12 cellular contexts compared by ENCODE assay signal in the genomic region with DNA sequence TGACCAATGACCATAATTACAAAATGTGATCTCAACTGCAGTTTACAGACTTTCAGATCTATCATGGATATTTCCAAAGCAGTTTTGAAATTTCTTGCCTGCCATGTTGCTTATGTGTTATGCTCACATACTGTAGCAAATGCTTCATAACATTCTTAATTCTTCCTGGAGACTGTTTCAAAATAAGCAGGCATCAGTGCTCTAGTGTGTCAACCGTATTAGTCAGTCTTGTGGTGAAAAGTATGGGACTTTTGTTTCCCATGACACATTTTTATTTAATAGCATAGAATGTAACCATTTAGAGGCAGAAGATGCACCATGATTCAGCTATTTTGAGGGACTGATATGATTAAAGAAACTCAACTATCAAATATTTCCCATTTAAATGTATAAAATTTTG. TPM values are rescaled to one million over a fixed set of nuclear protein-coding genes. Genes with fewer than 3 reads are reported as not detected.
A peak's percentile ranks its signal among the peaks of the same experiment; 100 is the strongest.
DNase-seq lines count a peak whose midpoint lies in the region; ATAC-seq, FAIRE-seq and TF ChIP-seq lines count a peak whose summit lies in the region.
"Had no signal": no experiment of that assay in that cellular context is flagged by ENCODE, and none has a peak within 500 bp of the region (broad histone marks: within the 10 kb centered on the region; RNA-seq: fewer than 3 reads in every experiment).

No MANE protein-coding gene starts in this region.

- H3K4me1 ChIP-seq in HCT116 (ENCODE audit: control insufficient read depth in 1 of 2, insufficient read depth in 2 of 2, low read length in 2 of 2) (peaks cover 4 to 41% of the 10 kb centered on the region in 2 experiments), astrocyte (ENCODE audit: insufficient read depth, low read length) (peaks cover 11% of the 10 kb centered on the region), esophagus muscularis mucosa (peaks cover 0 to 12% (median 11%) of the 10 kb centered on the region in 4 donors)

- no peak for TF ChIP-seq EP300 in esophagus muscularis mucosa (IDR thresholded peaks at IDR 0.05)

- H3K4me1 Mint-ChIP-seq in astrocyte (ENCODE audit: low read depth, unreplicated experiment): peaks cover 12% of the 10 kb centered on the region

- no peaks in the 10 kb centered on the region for H3K36me3 Mint-ChIP-seq in astrocyte (ENCODE audit: low read depth, unreplicated experiment)

- peak overlapping the region; percentile 75 for H3K27ac Mint-ChIP-seq in astrocyte (ENCODE audit: unreplicated experiment)
- H3K27ac Mint-ChIP-seq: CD4-positive, alpha-beta T cell had no signal

- DNase-seq in AG04449 (ENCODE audit: low read depth, low spot score) (peak; percentile 89), HCT116 (ENCODE audit: low read depth, low spot score) (no peak), astrocyte (ENCODE audit: low read depth) (peak; percentile 91), iris pigment epithelial cell (ENCODE audit: low read depth) (peak; percentile 94), esophagus muscularis mucosa (ENCODE audit: extremely low spot score) (no peak)
- DNase-seq: activated effector memory CD4-positive, alpha-beta T cell treated with anti-CD3 and anti-CD28 coated beads, Interleukin-2, amount 50 U/mL, for 16 hours; CD4-positive, alpha-beta T cell; MV-4-11; NCI-H82 had no signal

- POLR2A ChIA-PET in AG04449 (lab: Yijun Ruan, JAX) (no interaction called here), HCT116 (lab: Charles Lee) (no interaction called here)

- H3K4me3 ChIP-seq in AG04449 (ENCODE audit: low read depth, low read length) (no peak overlapping the region), HCT116 (replicated peaks in 1 of 2; ENCODE audit: low read depth in 1 of 2, low read length in 2 of 2) (no peak overlapping the region), astrocyte (ENCODE audit: insufficient read depth, low read depth, low read length) (no peak overlapping the region), esophagus muscularis mucosa (no peak overlapping the region)

- H3K4me2 ChIP-seq in HCT116 (ENCODE audit: low read length) (peak overlapping the region; percentile 95), astrocyte (ENCODE audit: low read length) (peak overlapping the region; percentile 95)

- H3K79me2 ChIP-seq in HCT116 (ENCODE audit: insufficient read depth, low read length): peaks cover 14% of the 10 kb centered on the region; the same call in 1 of the 2 replicates
- H3K79me2 ChIP-seq in astrocyte (ENCODE audit: insufficient read depth, low read length): peaks cover 3% of the 10 kb centered on the region

- ATAC-seq in HCT116 (no peak), HG03469 (IDR thresholded peaks at IDR 0.05; ENCODE audit: unreplicated experiment) (no peak), HG03135 (IDR thresholded peaks at IDR 0.05; ENCODE audit: unreplicated experiment) (no peak), HG02763 (IDR thresholded peaks at IDR 0.05; ENCODE audit: unreplicated experiment) (no peak)

- H3K9me2 ChIP-seq in HCT116 (ENCODE audit: insufficient read depth): no peaks in the 10 kb centered on the region

- H4K20me1 ChIP-seq in HCT116 (ENCODE audit: insufficient read depth): no peaks in the 10 kb centered on the region
- no peaks in the 10 kb centered on the region for H4K20me1 ChIP-seq in astrocyte (ENCODE audit: insufficient read depth, low read length)

- WGBS in esophagus muscularis mucosa: 59% methylated on average over 1 of the region's 1 CpG

- H3K27ac ChIP-seq in HCT116 (ENCODE audit: low read depth, low read length) (no peak overlapping the region), astrocyte (ENCODE audit: low read depth, low read length) (peak overlapping the region; percentile 88), esophagus muscularis mucosa (replicated peaks in 1 of 4) (no peak overlapping the region)

- H3K9me3 Mint-ChIP-seq in astrocyte (ENCODE audit: unreplicated experiment): no peaks in the 10 kb centered on the region
- H3K9me3 Mint-ChIP-seq: CD4-positive, alpha-beta T cell had no signal

- no peaks in the 10 kb centered on the region for H3K9me3 ChIP-seq in HCT116 (ENCODE audit: control insufficient read depth in 1 of 2, insufficient read depth in 1 of 2, low read depth in 1 of 2, low read length in 2 of 2)
- H3K9me3 ChIP-seq in astrocyte (ENCODE audit: insufficient read depth, low read depth, low read length): no peaks in the 10 kb centered on the region
- H3K9me3 ChIP-seq in esophagus muscularis mucosa: no peaks in the 10 kb centered on the region

- TF ChIP-seq RAD21 in HCT116 (IDR thresholded peaks at IDR 0.05; ENCODE audit: low read depth): no peak

- no peak overlapping the region for H2AFZ ChIP-seq in HCT116 (ENCODE audit: low read depth, low read length, poor library complexity, severe bottlenecking)
- no peak overlapping the region for H2AFZ ChIP-seq in astrocyte (ENCODE audit: low read depth, low read length)

- no peaks in the 10 kb centered on the region for H3K36me3 ChIP-seq in HCT116 (ENCODE audit: control insufficient read depth in 1 of 2, insufficient read depth in 2 of 2, low read length in 2 of 2)
- H3K36me3 ChIP-seq in astrocyte (ENCODE audit: insufficient read depth, low read length): no peaks in the 10 kb centered on the region
- no peaks in the 10 kb centered on the region for H3K36me3 ChIP-seq in esophagus muscularis mucosa

- TF ChIP-seq POLR2A in HCT116 (IDR thresholded peaks at IDR 0.05; ENCODE audit: borderline replicate concordance, extremely low read depth, insufficient read depth, insufficient read length): no peak
- TF ChIP-seq POLR2A in esophagus muscularis mucosa (IDR thresholded peaks at IDR 0.05; ENCODE audit: low read depth): no peak

- H3K4me3 Mint-ChIP-seq in astrocyte (ENCODE audit: unreplicated experiment): peak overlapping the region; percentile 84
- H3K4me3 Mint-ChIP-seq: CD4-positive, alpha-beta T cell had no signal

- H3K27me3 ChIP-seq in HCT116 (ENCODE audit: insufficient read depth, low read length) (no peaks in the 10 kb centered on the region), astrocyte (ENCODE audit: insufficient read depth, low read length) (no peaks in the 10 kb centered on the region), esophagus muscularis mucosa (peaks cover 0 to 37% (median 12%) of the 10 kb centered on the region in 4 donors)

- H3K9ac ChIP-seq in HCT116 (ENCODE audit: low read length) (0 out of 2 replicates have a peak overlapping the region, but pooled peaks have one; percentile 76), astrocyte (ENCODE audit: low read length) (peak overlapping the region; percentile 93)

- peak; percentile 98 for FAIRE-seq in astrocyte (lab: Jason Lieb, UNC)

- CTCF ChIA-PET in AG04449 (lab: Yijun Ruan, JAX) (interaction anchor here (1.2 to 1.6 kb wide), 3 partner anchors 13 to 33 kb away, joined by 3 to 5 read pairs (median 5); no protein-coding TSS in a partner anchor), HCT116 (lab: Charles Lee) (interaction anchor here (0.8 kb wide), 1 partner anchor 225 kb away, joined by 3 read pairs; a partner anchor contains a TSS)

- H3K27me3 Mint-ChIP-seq in astrocyte (ENCODE audit: low read depth, unreplicated experiment): no peaks in the 10 kb centered on the region

- BruUV-seq in HCT116 (replicated peaks; lab: Mats Ljungman, UMichigan): no TSS peak

- TF ChIP-seq CTCF in AG04449 (IDR thresholded peaks at IDR 0.05; ENCODE audit: insufficient read depth, low read length, missing control alignments) (no peak), HCT116 (IDR thresholded peaks at IDR 0.05 in 2 of 3, conservative IDR thresholded peaks at IDR 0.05 in 1 of 3; ENCODE audit: borderline replicate concordance in 1 of 3, insufficient read depth in 1 of 3, low read depth in 2 of 3, low read length in 2 of 3) (no peak), astrocyte (IDR thresholded peaks at IDR 0.05; ENCODE audit: insufficient read depth, low read depth, low read length) (no peak), esophagus muscularis mucosa (IDR thresholded peaks at IDR 0.05) (no peak)

- RAD21 ChIA-PET in HCT116 (lab: Charles Lee; ENCODE audit: low non-redundant PET in 1 of 2, low total read pairs in 2 of 2, uncharacterized antibody in 2 of 2, unreplicated experiment in 2 of 2): no interaction called here

- intact Hi-C loops in HCT116 (cut with micrococcal nuclease): no loop called here
- intact Hi-C loops in esophagus muscularis mucosa (cut with DNase I): no loop called here

TF ChIP-seq in HCT116, 20 proteins besides CTCF, POLR2A, EP300 and RAD21 (continues in another document):
- TF ChIP-seq ZNF274 (IDR thresholded peaks at IDR 0.05; ENCODE audit: low read depth, low read length): no peak
- no peak for TF ChIP-seq SP1 (IDR thresholded peaks at IDR 0.05; ENCODE audit: low read depth)
- TF ChIP-seq EGR1 (IDR thresholded peaks at IDR 0.05; ENCODE audit: low read depth): no peak
- TF ChIP-seq SIN3A (IDR thresholded peaks at IDR 0.05; ENCODE audit: low read depth): no peak
- TF ChIP-seq FOSL1 (IDR thresholded peaks at IDR 0.05; ENCODE audit: low read depth): no peak
- no peak for TF ChIP-seq SRF (IDR thresholded peaks at IDR 0.05; ENCODE audit: low read depth)
- TF ChIP-seq, protein P1, sequence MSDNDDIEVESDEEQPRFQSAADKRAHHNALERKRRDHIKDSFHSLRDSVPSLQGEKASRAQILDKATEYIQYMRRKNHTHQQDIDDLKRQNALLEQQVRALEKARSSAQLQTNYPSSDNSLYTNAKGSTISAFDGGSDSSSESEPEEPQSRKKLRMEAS (IDR thresholded peaks at IDR 0.05): no peak
- no peak for TF ChIP-seq CBX3 (IDR thresholded peaks at IDR 0.05; ENCODE audit: low read depth)
- TF ChIP-seq, protein P2, sequence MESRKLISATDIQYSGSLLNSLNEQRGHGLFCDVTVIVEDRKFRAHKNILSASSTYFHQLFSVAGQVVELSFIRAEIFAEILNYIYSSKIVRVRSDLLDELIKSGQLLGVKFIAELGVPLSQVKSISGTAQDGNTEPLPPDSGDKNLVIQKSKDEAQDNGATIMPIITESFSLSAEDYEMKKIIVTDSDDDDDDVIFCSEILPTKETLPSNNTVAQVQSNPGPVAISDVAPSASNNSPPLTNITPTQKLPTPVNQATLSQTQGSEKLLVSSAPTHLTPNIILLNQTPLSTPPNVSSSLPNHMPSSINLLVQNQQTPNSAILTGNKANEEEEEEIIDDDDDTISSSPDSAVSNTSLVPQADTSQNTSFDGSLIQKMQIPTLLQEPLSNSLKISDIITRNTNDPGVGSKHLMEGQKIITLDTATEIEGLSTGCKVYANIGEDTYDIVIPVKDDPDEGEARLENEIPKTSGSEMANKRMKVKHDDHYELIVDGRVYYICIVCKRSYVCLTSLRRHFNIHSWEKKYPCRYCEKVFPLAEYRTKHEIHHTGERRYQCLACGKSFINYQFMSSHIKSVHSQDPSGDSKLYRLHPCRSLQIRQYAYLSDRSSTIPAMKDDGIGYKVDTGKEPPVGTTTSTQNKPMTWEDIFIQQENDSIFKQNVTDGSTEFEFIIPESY (IDR thresholded peaks at IDR 0.05; ENCODE audit: extremely low read depth, insufficient replicate concordance, low read length): no peak
- TF ChIP-seq TCF7L2 (IDR thresholded peaks at IDR 0.05; ENCODE audit: borderline replicate concordance, extremely low read depth, insufficient read depth, insufficient read length): no peak
- TF ChIP-seq ZFX (IDR thresholded peaks at IDR 0.05): no peak
- no peak for TF ChIP-seq JUND (IDR thresholded peaks at IDR 0.05)

RNA-seq across cellular contexts. Expression of a gene that starts 1.7 kb away (rescaled TPM):
- 10.1 TPM for total RNA-seq in HCT116 (2021; ENCODE audit: unreplicated experiment)
- polyA plus RNA-seq in HCT116 (2012): 4.2 and 7.8 TPM in 2 replicates
- 8.6 and 9.1 TPM in 2 replicates for total RNA-seq in astrocyte
- not detected for total RNA-seq in esophagus muscularis mucosa
- total RNA-seq: CD4-positive, alpha-beta T cell had no signal

Comparison
In these comparisons a context has a peak if more than half of its experiments do, and no peak if none do; other contexts are left out.
1. DNase-seq: peak in AG04449 (single experiment), astrocyte (single experiment) and iris pigment epithelial cell (single experiment); none in HCT116 (single experiment) and esophagus muscularis mucosa (single experiment).